Comparison of ENCODE assay signal across 1 cellular context in genomic region chr2:170651603-170652002, GRCh38.
TF ChIP-seq lines count a peak whose summit lies in the region.

No MANE protein-coding gene starts in this region.

TF ChIP-seq in K562, 482 proteins besides CTCF, POLR2A, EP300 and RAD21 (continued from another document):
- TF ChIP-seq MGA (IDR thresholded peaks at IDR 0.05) (peak; percentile 64), ZFX (CRISPR knock-in tag; IDR thresholded peaks at IDR 0.05) (no peak), MEIS2 (IDR thresholded peaks at IDR 0.05; ENCODE audit: partially characterized antibody) (peak; percentile 87), SNRNP70 (optimal IDR thresholded peaks at IDR 0.05; ENCODE audit: low read depth, low read length) (no peak), ZNF707 (CRISPR knock-in tag; conservative IDR thresholded peaks at IDR 0.05) (no peak), CCNT2 (IDR thresholded peaks at IDR 0.05; ENCODE audit: borderline replicate concordance, extremely low read depth, insufficient read length, low read depth, low read length) (no peak), SMAD2 (IDR thresholded peaks at IDR 0.05; ENCODE audit: low read depth, low read length) (no peak), GTF3C2 (IDR thresholded peaks at IDR 0.05; ENCODE audit: borderline replicate concordance, extremely low read depth, insufficient read length) (no peak), CBFA2T3 (IDR thresholded peaks at IDR 0.05) (peak; percentile 69), EZH2 (IDR thresholded peaks at IDR 0.05; ENCODE audit: borderline replicate concordance, low read depth, low read length) (no peak), TBP (optimal IDR thresholded peaks at IDR 0.05; ENCODE audit: low read depth, low read length) (no peak), ARHGAP35 (IDR thresholded peaks at IDR 0.05; ENCODE audit: partially characterized antibody) (no peak)
